In the genomic region with DNA sequence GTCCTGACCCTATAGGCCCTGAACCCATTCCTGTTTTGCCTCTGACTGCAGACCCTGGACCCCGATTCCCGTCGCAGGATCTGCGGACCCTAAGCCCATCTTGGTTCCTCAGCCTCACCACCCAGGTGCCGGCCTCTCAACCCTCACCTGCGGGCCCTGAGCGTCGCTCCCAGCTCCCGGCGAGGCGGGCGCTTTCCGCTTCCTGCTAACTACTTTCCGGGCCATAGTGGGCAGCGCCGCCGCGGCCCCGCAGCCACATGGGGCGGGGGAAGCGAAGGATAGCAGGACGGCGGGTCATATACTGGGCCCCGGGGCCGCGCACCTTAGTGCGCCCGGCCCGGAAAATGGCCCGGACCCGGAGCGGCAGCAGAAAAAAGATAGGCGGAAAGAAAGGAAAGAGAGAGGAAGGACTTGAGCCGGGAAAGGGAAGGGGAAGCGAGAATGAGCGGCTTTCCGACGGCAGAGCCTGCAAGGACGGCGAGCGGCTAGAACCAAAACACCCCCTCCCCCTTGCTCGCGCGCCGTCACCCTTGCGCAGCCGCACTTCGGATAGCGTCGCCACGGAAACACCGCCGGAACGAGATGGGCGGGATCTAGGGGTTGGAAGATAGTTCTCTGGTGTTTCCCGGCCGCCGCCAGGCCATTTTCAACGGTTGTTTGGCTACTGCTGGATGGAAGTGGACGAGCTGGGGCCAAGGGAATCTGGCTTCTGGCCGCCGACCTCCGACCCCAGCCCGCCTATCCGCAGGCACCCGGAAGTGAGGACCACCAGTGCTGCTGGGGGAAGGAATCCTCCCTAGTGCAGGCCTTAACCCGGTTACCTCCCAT, we compare ENCODE assay signal across 8 cellular contexts. TPM values are rescaled to one million over a fixed set of nuclear protein-coding genes. Genes with fewer than 3 reads are reported as not detected.
DNase-seq lines count a peak whose midpoint lies in the region; FAIRE-seq and TF ChIP-seq lines count a peak whose summit lies in the region.

Gene DCAF12, minus strand, starts transcription at position 492 of the 828 bp plus-strand sequence. Its CDS starts 267 bp downstream, at position 225.

- peak within 1 kb of the TSS; percentile 99 for H3K4me3 Mint-ChIP-seq in neural crest cell

- no peaks in the 10 kb centered on the region for H3K9me2 ChIP-seq in Loucy (replicated peaks; ENCODE audit: low read depth, low read length)

- H3K36me3 Mint-ChIP-seq in neural crest cell (ENCODE audit: low read depth): peaks cover 11% of the 10 kb centered on the region

- H3K27ac Mint-ChIP-seq in neural crest cell (ENCODE audit: unreplicated experiment): peak within 1 kb of the TSS; percentile 96

- peaks cover 46% of the 10 kb centered on the region for H4K20me1 ChIP-seq in Loucy (ENCODE audit: insufficient read depth, low read length, poor library complexity, severe bottlenecking)

- H3K79me2 ChIP-seq in Loucy (ENCODE audit: insufficient read depth, low read length): peaks cover 50% of the 10 kb centered on the region

- DNase-seq in H54 (ENCODE audit: insufficient read length, low spot score) (peak; percentile 94), SJSA1 (ENCODE audit: low read depth in 1 of 2, low spot score in 2 of 2) (peak; percentile 77 to 86), foreskin fibroblast (peak; percentile 87 to 97), neural crest cell (ENCODE audit: low read depth, low spot score) (peak; percentile 87), stomach (peak; percentile 92)
- DNase-seq in activated gamma-delta T cell treated with anti-CD3 and anti-CD28 coated beads, Interleukin-2, amount 50 U/mL, for 16 hours (ENCODE audit: low read depth): peak; percentile 87

- H3K9me3 Mint-ChIP-seq in neural crest cell: no peaks in the 10 kb centered on the region

- H3K4me1 Mint-ChIP-seq in neural crest cell: peaks cover 47% of the 10 kb centered on the region

- no peaks in the 10 kb centered on the region for H3K27me3 ChIP-seq in Loucy (ENCODE audit: insufficient read depth, low read length, poor library complexity, severe bottlenecking)
- no peaks in the 10 kb centered on the region for H3K27me3 ChIP-seq in SJSA1 (replicated peaks)
- no peaks in the 10 kb centered on the region for H3K27me3 ChIP-seq in stomach

- TF ChIP-seq EP300 in stomach (IDR thresholded peaks at IDR 0.05): no peak

- H3K36me3 ChIP-seq in ES-I3 (ENCODE audit: insufficient read depth, low read length): 0 out of 2 replicates have a peak, but pooled peaks cover 5% of the 10 kb centered on the region
- H3K36me3 ChIP-seq in Loucy (ENCODE audit: insufficient read depth, low read length): 0 out of 2 replicates have a peak, but pooled peaks cover 4% of the 10 kb centered on the region
- H3K36me3 ChIP-seq in SJSA1: peaks cover 23% of the 10 kb centered on the region
- peaks cover 3 to 26% (median 21%) of the 10 kb centered on the region in 4 donors for H3K36me3 ChIP-seq in stomach

- H3K4me1 ChIP-seq in ES-I3 (ENCODE audit: insufficient read depth, low read length) (no peaks in the 10 kb centered on the region), Loucy (ENCODE audit: insufficient read depth, low read length, poor library complexity, severe bottlenecking) (peaks cover 36% of the 10 kb centered on the region), SJSA1 (replicated peaks) (peaks cover 10% of the 10 kb centered on the region; the same call in 1 of the 2 replicates), stomach (peaks cover 27 to 49% (median 43%) of the 10 kb centered on the region in 4 donors)

- H3K4me3 ChIP-seq in Loucy (ENCODE audit: low read length, poor library complexity, severe bottlenecking): peak within 1 kb of the TSS; percentile 94
- peak within 1 kb of the TSS; percentile 65 for H3K4me3 ChIP-seq in SJSA1
- H3K4me3 ChIP-seq in foreskin fibroblast (ENCODE audit: low read depth in 1 of 2, low read length in 2 of 2): peak within 1 kb of the TSS; percentile 92 to 95
- peak within 1 kb of the TSS; percentile 75 to 85 (median 80) for H3K4me3 ChIP-seq in stomach

- H3K9ac ChIP-seq in ES-I3 (ENCODE audit: low read depth, low read length) (peak within 1 kb of the TSS; percentile 81), Loucy (ENCODE audit: low read depth, low read length, poor library complexity, severe bottlenecking) (peak within 1 kb of the TSS; percentile 94)

- WGBS in stomach, 5 donors: 0 to 1% (median 1%) methylated on average over 46 to 67 of the region's 67 CpGs

- TF ChIP-seq POLR2A in H54 (IDR thresholded peaks at IDR 0.05; ENCODE audit: low read depth, low read length): peak; percentile 77
- no peak for TF ChIP-seq POLR2A in stomach (IDR thresholded peaks at IDR 0.05)

- H3F3A ChIP-seq in Loucy (ENCODE audit: low read depth): peaks cover 8% of the 10 kb centered on the region; the same call in 1 of the 2 replicates

- intact Hi-C loops in stomach (cut with DNase I; ENCODE audit: low total_unique reads): no loop called here

- peak within 1 kb of the TSS; percentile 97 for H3K4me2 ChIP-seq in Loucy (ENCODE audit: low read depth, low read length, poor library complexity, severe bottlenecking)

- no peak for TF ChIP-seq CTCF in Loucy (conservative IDR thresholded peaks at IDR 0.05; ENCODE audit: low read length)
- no peak for TF ChIP-seq CTCF in foreskin fibroblast (IDR thresholded peaks at IDR 0.05; ENCODE audit: low read depth, low read length)
- no peak for TF ChIP-seq CTCF in neural crest cell (conservative IDR thresholded peaks at IDR 0.05)
- peak in 1 of 7 experiments; percentile 34 for TF ChIP-seq CTCF in stomach (IDR thresholded peaks at IDR 0.05)

- FAIRE-seq in H54 (lab: Jason Lieb, UNC): peak; percentile 55

- peak within 1 kb of the TSS; percentile 74 for H2AFZ ChIP-seq in Loucy (ENCODE audit: low read length)

- H3K27me3 Mint-ChIP-seq in neural crest cell (ENCODE audit: low read depth): no peaks in the 10 kb centered on the region

- H3K27ac ChIP-seq in SJSA1 (peak within 1 kb of the TSS; percentile 89), stomach (peak within 1 kb of the TSS; percentile 86 to 96 (median 92))

- H3K9me3 ChIP-seq in ES-I3 (ENCODE audit: control insufficient read depth, insufficient read depth, low read length) (no peaks in the 10 kb centered on the region), Loucy (ENCODE audit: insufficient read depth, low read depth, low read length) (no peaks in the 10 kb centered on the region), SJSA1 (replicated peaks) (no peaks in the 10 kb centered on the region), stomach (no peaks in the 10 kb centered on the region)

RNA-seq across cellular contexts. Expression of gene DCAF12, which starts in this region (rescaled TPM):
- total RNA-seq in SJSA1 (2014; rRNA removed; shearing (Covaris generic)): 9.4 and 16.0 TPM in 2 replicates
- total RNA-seq in neural crest cell (52.6 and 54.1 TPM in 2 replicates), stomach (10 to 100 TPM in 4 of 5 donors, 1 to 10 TPM in 1; 4.1 to 54.3 (median 29.1) TPM)
- 10 to 100 TPM in 2 of 3 donors, 1 to 10 TPM in 1; 9.7 to 20.0 (median 19.6) TPM for polyA plus RNA-seq in stomach

Comparison
In these comparisons a context has a peak if more than half of its experiments do, and no peak if none do; other contexts are left out.
1. Peak in every context shown above with its lines: DNase-seq, H3K4me3 ChIP-seq and H3K27ac ChIP-seq.